In genomic region chr19:6516659-6517291, GRCh38 we compare ENCODE assay signal across 8 cellular contexts. TPM values are rescaled to one million over a fixed set of nuclear protein-coding genes. Genes with fewer than 3 reads are reported as not detected.
DNase-seq lines count a peak whose midpoint lies in the region; ATAC-seq and TF ChIP-seq lines count a peak whose summit lies in the region.

No MANE protein-coding gene starts in this region.

- peak; percentile 49 for ATAC-seq in GM19463 (IDR thresholded peaks at IDR 0.05; ENCODE audit: unreplicated experiment)

- TF ChIP-seq POLR2A in Raji (IDR thresholded peaks at IDR 0.05; ENCODE audit: insufficient read depth, low read depth, low read length) = peak; percentile 11; the same call in 1 of the 2 replicates

- H3K4me3 Mint-ChIP-seq in CD14-positive monocyte (peak overlapping the region; percentile 98 to 100), IgD-negative memory B cell (peak overlapping the region; percentile 49 to 100 (median 96)), nephron progenitor cell (peak overlapping the region; percentile 93)

- H3K9me3 Mint-ChIP-seq in CD14-positive monocyte (peaks cover 0 to 4% (median 0%) of the 10 kb centered on the region in 7 donors), IgD-negative memory B cell (no peaks in the 10 kb centered on the region), nephron progenitor cell (no peaks in the 10 kb centered on the region)

- TF ChIP-seq CTCF in CD14-positive monocyte (IDR thresholded peaks at IDR 0.05) (peak; percentile 94), nephron progenitor cell (IDR thresholded peaks at IDR 0.05) (peak; percentile 92)

- H3K27ac Mint-ChIP-seq in CD14-positive monocyte (peak overlapping the region; percentile 83 to 97 (median 89)), IgD-negative memory B cell (peak overlapping the region; percentile 11 to 81 (median 26)), nephron progenitor cell (no peak overlapping the region)

- H3K27me3 Mint-ChIP-seq in CD14-positive monocyte (ENCODE audit: low read depth in 3 of 3) = peaks cover 5 to 28% (median 20%) of the 10 kb centered on the region in 3 donors
- no peaks in the 10 kb centered on the region for H3K27me3 Mint-ChIP-seq in IgD-negative memory B cell
- peaks cover 17% of the 10 kb centered on the region for H3K27me3 Mint-ChIP-seq in nephron progenitor cell (ENCODE audit: low read depth, poor library complexity)

- intact Hi-C loops in CD14-positive monocyte (cut with micrococcal nuclease) = loop anchor here (2.0 to 10.0 kb wide), 3 partner anchors 116 to 346 kb away; partner anchors contain the start of gene SH2D3A (in 2 of the 2)

- DNase-seq in CD14-positive monocyte (ENCODE audit: low spot score) = peak; percentile 87
- DNase-seq in activated effector memory CD4-positive, alpha-beta T cell treated with Interleukin-2 at 50 U/mL for 16 hours = peak; percentile 81
- peak; percentile 63 for DNase-seq in fibroblast of the conjunctiva (ENCODE audit: low read depth)
- peak; percentile 97 for DNase-seq in nephron progenitor cell
- DNase-seq in stimulated activated naive CD4-positive, alpha-beta T cell (lab: John Stamatoyannopoulos, UW) = peak; percentile 67 to 90 (median 83)

- no peaks in the 10 kb centered on the region for H3K36me3 Mint-ChIP-seq in CD14-positive monocyte
- H3K36me3 Mint-ChIP-seq in IgD-negative memory B cell = no peaks in the 10 kb centered on the region
- no peaks in the 10 kb centered on the region for H3K36me3 Mint-ChIP-seq in nephron progenitor cell (ENCODE audit: low read depth)

- H3K4me1 Mint-ChIP-seq in CD14-positive monocyte (peaks cover 25% of the 10 kb centered on the region), IgD-negative memory B cell (peaks cover 20 to 33% (median 28%) of the 10 kb centered on the region in 3 donors), nephron progenitor cell (peaks cover 33% of the 10 kb centered on the region)

RNA-seq across cellular contexts. Expression of gene TNFSF9, which starts 14.1 kb away (rescaled TPM):
- 1 to 10 TPM; 4.3 to 4.9 TPM for polyA plus RNA-seq in CD14-positive monocyte
- polyA plus RNA-seq in IgD-negative memory B cell = 14.7 TPM

RNA-seq across cellular contexts. Expression of gene TUBB4A, which starts 14.7 kb away (rescaled TPM):
- polyA plus RNA-seq in CD14-positive monocyte (not detected), IgD-negative memory B cell (14.6 TPM)

RNA-seq across cellular contexts. Expression of gene DENND1C, which starts 35.2 kb away (rescaled TPM):
- polyA plus RNA-seq in CD14-positive monocyte (10 to 100 TPM; 11.2 to 20.5 TPM), IgD-negative memory B cell (80.7 TPM)

RNA-seq across cellular contexts. Expression of gene CRB3, which starts 52.7 kb away (rescaled TPM):
- polyA plus RNA-seq in CD14-positive monocyte = not detected
- polyA plus RNA-seq in IgD-negative memory B cell = 4.2 TPM

RNA-seq across cellular contexts. Expression of gene SLC25A23, which starts 57.2 kb away (rescaled TPM):
- polyA plus RNA-seq in CD14-positive monocyte = under 1 TPM in 1 of 2 donors, not detected in 1; 0.15 TPM
- polyA plus RNA-seq in IgD-negative memory B cell = 28.2 TPM

Comparison
In these comparisons a context has a peak if more than half of its experiments do, and no peak if none do; other contexts are left out.
1. Peak in every context shown above with its lines: DNase-seq and ATAC-seq.
2. RNA of gene TUBB4A, which starts 14.7 kb away (polyA plus RNA-seq): 14.6 TPM in IgD-negative memory B cell (single experiment); not detected in CD14-positive monocyte; every median in the first group is over 10 times any median in the second.